Comparison of ENCODE assay signal across 8 cellular contexts in the genomic region with DNA sequence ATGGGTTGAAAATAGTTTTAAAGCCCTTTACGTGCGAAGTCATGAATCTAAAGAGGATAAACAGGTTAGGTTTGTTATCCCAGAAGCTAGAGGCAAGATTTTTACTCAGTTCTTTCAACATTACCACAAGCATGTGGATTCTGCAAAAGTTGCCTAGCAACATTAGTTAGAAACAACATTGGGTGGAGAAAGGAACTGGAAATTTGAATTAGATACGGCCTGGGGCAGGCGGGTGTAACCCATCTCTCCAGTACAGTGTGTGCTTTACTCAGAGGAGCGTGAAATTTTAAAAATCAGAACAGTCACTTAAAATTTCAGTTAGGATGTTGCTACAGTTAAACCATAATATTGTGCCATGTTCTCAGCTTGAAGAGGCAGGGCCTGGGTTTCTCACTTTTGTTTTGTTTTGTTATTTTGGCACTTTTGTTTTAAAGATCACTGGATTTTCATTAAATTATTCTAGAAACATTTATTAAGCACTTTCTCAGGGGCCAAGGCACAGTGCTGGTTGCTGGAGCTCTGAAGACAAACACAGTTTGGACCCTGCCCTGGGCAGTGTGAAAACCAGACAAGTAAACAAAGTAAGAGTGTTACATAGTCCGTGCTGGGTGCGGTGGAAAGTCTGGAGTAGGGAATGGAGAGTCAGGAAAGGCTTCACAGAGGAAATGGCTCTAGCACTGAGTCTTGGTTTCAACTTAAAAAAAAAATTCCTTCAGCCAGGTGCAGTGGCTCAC.
DNase-seq lines count a peak whose midpoint lies in the region; FAIRE-seq lines count a peak whose summit lies in the region.

No MANE protein-coding gene starts in this region.

- peak overlapping the region; percentile 46 for H3K4me3 ChIP-seq in rectal smooth muscle tissue (ENCODE audit: low read length)

- no peaks in the 10 kb centered on the region for H3K27me3 ChIP-seq in rectal smooth muscle tissue (ENCODE audit: control insufficient read depth, insufficient read depth, low read length)

- peak; percentile 48 for FAIRE-seq in TTC549 (lab: Jason Lieb, UNC)

- no peak overlapping the region for H3K9ac ChIP-seq in rectal smooth muscle tissue (ENCODE audit: low read length)

- peaks cover 39% of the 10 kb centered on the region for H3K4me1 ChIP-seq in rectal smooth muscle tissue (ENCODE audit: control insufficient read depth, insufficient read depth, low read length)

- DNase-seq in DMS153 treated with DMSO at 0.1 percent for 48 hours (lab: John Stamatoyannopoulos, UW; ENCODE audit: unreplicated experiment) = peak; percentile 77
- peak; percentile 16 to 37 for DNase-seq in Kasumi-1 (lab: John Stamatoyannopoulos, UW)
- peak; percentile 91 for DNase-seq in glomerular visceral epithelial cell (ENCODE audit: extremely low spot score)
- no peak for DNase-seq in substantia nigra (lab: John Stamatoyannopoulos, UW)
- DNase-seq in activated gamma-delta T cell treated with Interleukin-2 at 50 U/mL for 16 hours = no peak
- no peak for DNase-seq in anterior cingulate cortex (lab: John Stamatoyannopoulos, UW)

- peak overlapping the region; percentile 98 for H3K27ac ChIP-seq in rectal smooth muscle tissue (ENCODE audit: low read depth, low read length)
- no peak overlapping the region for H3K27ac ChIP-seq in substantia nigra (ENCODE audit: low read depth, low read length, poor library complexity, severe bottlenecking)

- no peaks in the 10 kb centered on the region for H3K36me3 ChIP-seq in rectal smooth muscle tissue (ENCODE audit: control insufficient read depth, insufficient read depth, low read length)

Comparison
In these comparisons a context has a peak if more than half of its experiments do, and no peak if none do; other contexts are left out.
1. DNase-seq: peak in DMS153 treated with DMSO at 0.1 percent for 48 hours (single experiment), Kasumi-1 (2 of 2) and glomerular visceral epithelial cell (single experiment); none in substantia nigra (0 of 49), activated gamma-delta T cell treated with Interleukin-2 at 50 U/mL for 16 hours (single experiment) and anterior cingulate cortex (0 of 58).